In genomic region chr13:79909664-79910063, GRCh38 we compare ENCODE assay signal across 30 cellular contexts.
"Had no signal": no experiment of that assay in that cellular context is flagged by ENCODE, and none has a peak within 500 bp of the region (broad histone marks: within the 10 kb centered on the region; RNA-seq: fewer than 3 reads in every experiment).

No MANE protein-coding gene starts in this region.

- H3K27ac Mint-ChIP-seq: activated CD4-positive, alpha-beta memory T cell treated with anti-CD3 and anti-CD28 coated beads, Interleukin-2, amount 10 ng/mL, durations not matched to agents 7 days and 5 days; activated CD8-positive, alpha-beta memory T cell treated with anti-CD3 and anti-CD28 coated beads, Interleukin-2, amount 10 ng/mL, durations not matched to agents 7 days and 5 days; activated naive CD4-positive, alpha-beta T cell treated with anti-CD3 and anti-CD28 coated beads, Interleukin-2, amount 10 ng/mL, durations not matched to agents 7 days and 5 days; activated naive CD8-positive, alpha-beta T cell; activated naive CD8-positive, alpha-beta T cell treated with anti-CD3 and anti-CD28 coated beads, Interleukin-2, amount 50 U/mL, for 24 hours had no signal

- H3K27ac ChIP-seq: brain microvascular endothelial cell, PC-9, RWPE1, WERI-Rb-1 had no signal

- H3K4me3 ChIP-seq: MG63, PC-9 had no signal

- H3K4me2 ChIP-seq: PC-9 had no signal

- DNase-seq: activated CD4-positive, alpha-beta memory T cell treated with anti-CD3 and anti-CD28 coated beads, Interleukin-2, amount 10 ng/mL, durations not matched to agents 7 days and 5 days; activated CD4-positive, alpha-beta T cell treated with anti-CD3 and anti-CD28 coated beads for 1 hour; activated CD4-positive, alpha-beta T cell treated with anti-CD3 and anti-CD28 coated beads for 48 hours; activated CD4-positive, CD25-positive, alpha-beta regulatory T cell; activated CD8-positive, alpha-beta memory T cell treated with anti-CD3 and anti-CD28 coated beads for 24 hours; activated CD8-positive, alpha-beta memory T cell treated with anti-CD3 and anti-CD28 coated beads, Interleukin-2, amount 10 ng/mL, durations not matched to agents 7 days and 5 days; activated CD8-positive, alpha-beta memory T cell treated with anti-CD3 and anti-CD28 coated beads, Interleukin-2, amount 50 U/mL, for 48 hours; activated effector memory CD4-positive, alpha-beta T cell treated with Interleukin-2 at 50 U/mL for 16 hours; activated naive CD4-positive, alpha-beta T cell treated with anti-CD3 and anti-CD28 coated beads, Interleukin-2, amount 10 ng/mL, durations not matched to agents 7 days and 5 days; activated naive CD8-positive, alpha-beta T cell treated with anti-CD3 and anti-CD28 coated beads, Interleukin-2, amount 50 U/mL, for 24 hours; activated T-cell treated with anti-CD3 and anti-CD28 coated beads, Interleukin-2, amount 50 U/mL, for 48 hours; aorta; brain microvascular endothelial cell; Karpas-422; KBM-7; MG63; NCI-H1048; NCI-H1105 treated with DMSO at 0.1 percent for 48 hours; NCI-H1436; NCI-H1694 treated with DMSO at 0.1 percent for 48 hours; NCI-H2029; NCI-H524 treated with DMSO at 0.1 percent for 48 hours; PC-9; SIG-M5; T1000; WERI-Rb-1 had no signal

- H2AFZ ChIP-seq: PC-9 had no signal

- H3K27me3 ChIP-seq: brain microvascular endothelial cell, MG63 had no signal

- H3K9me3 Mint-ChIP-seq: activated CD4-positive, alpha-beta memory T cell treated with anti-CD3 and anti-CD28 coated beads, Interleukin-2, amount 10 ng/mL, durations not matched to agents 7 days and 5 days; activated naive CD4-positive, alpha-beta T cell treated with anti-CD3 and anti-CD28 coated beads, Interleukin-2, amount 10 ng/mL, durations not matched to agents 7 days and 5 days; activated naive CD8-positive, alpha-beta T cell treated with anti-CD3 and anti-CD28 coated beads, Interleukin-2, amount 50 U/mL, for 24 hours had no signal

- H3K27me3 Mint-ChIP-seq: activated CD4-positive, alpha-beta memory T cell treated with anti-CD3 and anti-CD28 coated beads, Interleukin-2, amount 10 ng/mL, durations not matched to agents 7 days and 5 days; activated CD8-positive, alpha-beta memory T cell treated with anti-CD3 and anti-CD28 coated beads, Interleukin-2, amount 10 ng/mL, durations not matched to agents 7 days and 5 days; activated naive CD4-positive, alpha-beta T cell treated with anti-CD3 and anti-CD28 coated beads, Interleukin-2, amount 10 ng/mL, durations not matched to agents 7 days and 5 days; activated naive CD8-positive, alpha-beta T cell treated with anti-CD3 and anti-CD28 coated beads, Interleukin-2, amount 50 U/mL, for 24 hours had no signal

- FAIRE-seq: RCC 7860 had no signal

- H3K36me3 ChIP-seq: brain microvascular endothelial cell, MG63, WERI-Rb-1 had no signal

- H3K4me1 Mint-ChIP-seq: activated CD4-positive, alpha-beta memory T cell treated with anti-CD3 and anti-CD28 coated beads, Interleukin-2, amount 10 ng/mL, durations not matched to agents 7 days and 5 days; activated CD8-positive, alpha-beta memory T cell treated with anti-CD3 and anti-CD28 coated beads, Interleukin-2, amount 10 ng/mL, durations not matched to agents 7 days and 5 days; activated naive CD4-positive, alpha-beta T cell treated with anti-CD3 and anti-CD28 coated beads, Interleukin-2, amount 10 ng/mL, durations not matched to agents 7 days and 5 days; activated naive CD8-positive, alpha-beta T cell treated with anti-CD3 and anti-CD28 coated beads, Interleukin-2, amount 50 U/mL, for 24 hours had no signal

- H3K9me3 ChIP-seq: MG63 had no signal

- H3K4me3 Mint-ChIP-seq: activated CD4-positive, alpha-beta memory T cell treated with anti-CD3 and anti-CD28 coated beads, Interleukin-2, amount 10 ng/mL, durations not matched to agents 7 days and 5 days; activated CD8-positive, alpha-beta memory T cell treated with anti-CD3 and anti-CD28 coated beads, Interleukin-2, amount 10 ng/mL, durations not matched to agents 7 days and 5 days; activated naive CD4-positive, alpha-beta T cell treated with anti-CD3 and anti-CD28 coated beads, Interleukin-2, amount 10 ng/mL, durations not matched to agents 7 days and 5 days; activated naive CD8-positive, alpha-beta T cell; activated naive CD8-positive, alpha-beta T cell treated with anti-CD3 and anti-CD28 coated beads, Interleukin-2, amount 50 U/mL, for 24 hours had no signal

- ATAC-seq: activated CD8-positive, alpha-beta memory T cell treated with anti-CD3 and anti-CD28 coated beads, Interleukin-2, amount 10 ng/mL, durations not matched to agents 7 days and 5 days; activated naive CD8-positive, alpha-beta T cell treated with anti-CD3 and anti-CD28 coated beads, Interleukin-2, amount 50 U/mL, for 24 hours; Right ventricle myocardium inferior had no signal
